ENCODE assay signal across 12 cellular contexts in the genomic region with DNA sequence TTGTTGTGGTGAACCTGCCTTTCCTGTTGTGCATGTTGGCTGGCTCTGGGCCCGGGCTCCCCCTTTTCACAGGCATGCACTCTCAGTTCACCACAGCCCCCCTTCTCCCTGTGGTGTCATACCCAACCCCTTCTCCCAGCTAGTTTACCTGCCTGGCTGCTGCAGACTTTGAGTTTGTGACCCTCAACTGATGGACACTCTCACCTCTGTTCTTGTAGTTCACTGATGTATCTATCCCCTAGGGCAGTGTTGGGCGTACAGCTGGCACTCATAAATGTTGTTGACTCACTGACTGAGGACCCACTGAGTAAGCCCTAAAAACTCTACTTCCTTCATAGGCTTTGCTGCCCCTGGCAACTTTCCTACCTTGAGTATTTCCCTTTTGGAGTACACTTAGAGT. TPM values are rescaled to one million over a fixed set of nuclear protein-coding genes. Genes with fewer than 3 reads are reported as not detected.
DNase-seq lines count a peak whose midpoint lies in the region; ATAC-seq and TF ChIP-seq lines count a peak whose summit lies in the region.
"Had no signal": no experiment of that assay in that cellular context is flagged by ENCODE, and none has a peak within 500 bp of the region (broad histone marks: within the 10 kb centered on the region; RNA-seq: fewer than 3 reads in every experiment).

No MANE protein-coding gene starts in this region.

- no peaks in the 10 kb centered on the region for H3K9me3 ChIP-seq in Panc1 (ENCODE audit: control insufficient read depth, insufficient read depth, low read depth, low read length)
- H3K9me3 ChIP-seq: BLaER1 had no signal

- no peaks in the 10 kb centered on the region for H3K9me3 Mint-ChIP-seq in activated T-cell treated with anti-CD3 and anti-CD28 coated beads, Interleukin-2, amount 50 U/mL, for 24 hours
- H3K9me3 Mint-ChIP-seq in stimulated activated naive CD8-positive, alpha-beta T cell treated with anti-CD3 and anti-CD28 coated beads, Interleukin-15, amount 100 ng/mL, for 72 hours, result peaks cover 9 to 16% of the 10 kb centered on the region in 2 donors

- no peak overlapping the region for H3K4me3 ChIP-seq in Panc1 (ENCODE audit: low read depth in 2 of 2, low read length in 2 of 2)
- H3K4me3 ChIP-seq: BLaER1 had no signal

- POLR2A ChIA-PET in Panc1 (lab: Charles Lee), result no interaction called here

- ATAC-seq in Panc1 (peak; percentile 91), GM19463 (IDR thresholded peaks at IDR 0.05; ENCODE audit: unreplicated experiment) (no peak)
- peak; percentile 76 for ATAC-seq in stimulated activated naive CD8-positive, alpha-beta T cell treated with anti-CD3 and anti-CD28 coated beads, Interleukin-15, amount 100 ng/mL, for 72 hours
- ATAC-seq: left cardiac atrium had no signal

- H3K36me3 Mint-ChIP-seq in activated T-cell treated with anti-CD3 and anti-CD28 coated beads, Interleukin-2, amount 50 U/mL, for 24 hours (ENCODE audit: low read depth), result no peaks in the 10 kb centered on the region

- in situ Hi-C loops in Panc1 (cut with HindIII; ENCODE audit: low pct_unique_long_range_greater_than_20kb, low sequenced_read_pairs), result no loop called here

- no TSS peak for BruUV-seq in Panc1 (replicated peaks; lab: Mats Ljungman, UMichigan)

- peaks cover 16% of the 10 kb centered on the region for H3K4me1 Mint-ChIP-seq in activated T-cell treated with anti-CD3 and anti-CD28 coated beads, Interleukin-2, amount 50 U/mL, for 24 hours (ENCODE audit: low read depth)
- H3K4me1 Mint-ChIP-seq in stimulated activated naive CD8-positive, alpha-beta T cell treated with anti-CD3 and anti-CD28 coated beads, Interleukin-15, amount 100 ng/mL, for 72 hours, result peaks cover 18% of the 10 kb centered on the region

- H3K27me3 ChIP-seq in Panc1 (ENCODE audit: control insufficient read depth, insufficient read depth, low read length), result no peaks in the 10 kb centered on the region
- H3K27me3 ChIP-seq: BLaER1 had no signal

- H3K27ac Mint-ChIP-seq in activated T-cell treated with anti-CD3 and anti-CD28 coated beads, Interleukin-2, amount 50 U/mL, for 24 hours, result peak overlapping the region; percentile 31
- H3K27ac Mint-ChIP-seq in stimulated activated naive CD8-positive, alpha-beta T cell treated with anti-CD3 and anti-CD28 coated beads, Interleukin-15, amount 100 ng/mL, for 72 hours, result peak overlapping the region in 1 of 2 donors; percentile 10

- H3K27ac ChIP-seq in Panc1 (ENCODE audit: low read length), result peak overlapping the region; percentile 30; the same call in 1 of the 2 replicates
- H3K27ac ChIP-seq: BLaER1 had no signal

- peaks cover 9% of the 10 kb centered on the region for H3K4me1 ChIP-seq in Panc1 (ENCODE audit: control insufficient read depth, insufficient read depth, low read length)
- H3K4me1 ChIP-seq: BLaER1 had no signal

- H3K4me3 Mint-ChIP-seq in activated T-cell treated with anti-CD3 and anti-CD28 coated beads, Interleukin-2, amount 50 U/mL, for 24 hours, result no peak overlapping the region
- H3K4me3 Mint-ChIP-seq in stimulated activated naive CD8-positive, alpha-beta T cell treated with anti-CD3 and anti-CD28 coated beads, Interleukin-15, amount 100 ng/mL, for 72 hours, result peak overlapping the region; percentile 8 to 13

- TF ChIP-seq CTCF in Panc1 (IDR thresholded peaks at IDR 0.05), result no peak

- CTCF ChIA-PET in Panc1 (lab: Charles Lee), result no interaction called here

- intact Hi-C loops in Panc1 (cut with micrococcal nuclease; ENCODE audit: unreplicated experiment), result no loop called here

- H3K36me3 ChIP-seq in Panc1 (ENCODE audit: control insufficient read depth, insufficient read depth, low read length), result no peaks in the 10 kb centered on the region
- H3K36me3 ChIP-seq: BLaER1 had no signal

- peaks cover 3% of the 10 kb centered on the region for H3K27me3 Mint-ChIP-seq in activated T-cell treated with anti-CD3 and anti-CD28 coated beads, Interleukin-2, amount 50 U/mL, for 24 hours
- no peaks in the 10 kb centered on the region for H3K27me3 Mint-ChIP-seq in stimulated activated naive CD8-positive, alpha-beta T cell treated with anti-CD3 and anti-CD28 coated beads, Interleukin-15, amount 100 ng/mL, for 72 hours

- DNase-seq in activated T-cell treated with anti-CD3 and anti-CD28 coated beads, Interleukin-2, amount 50 U/mL, for 24 hours, result no peak
- DNase-seq in activated T-cell treated with anti-CD3 and anti-CD28 coated beads, Interleukin-2, amount 50 U/mL, for 48 hours, result no peak
- DNase-seq in Panc1 (ENCODE audit: low read depth, low spot score) (peak; percentile 32), GOT3 (lab: John Stamatoyannopoulos, UW) (no peak), SHP77 treated with DMSO at 0.1 percent for 48 hours (lab: John Stamatoyannopoulos, UW) (no peak)
- peak; percentile 20 for DNase-seq in effector CD8-positive, alpha-beta T cell (lab: John Stamatoyannopoulos, UW)
- peak; percentile 5 to 17 for DNase-seq in stimulated activated naive CD8-positive, alpha-beta T cell treated with anti-CD3 and anti-CD28 coated beads, Interleukin-15, amount 100 ng/mL, for 72 hours
- DNase-seq: left cardiac atrium, NCI-H524 treated with DMSO at 0.1 percent for 48 hours had no signal

RNA-seq across cellular contexts. Expression of a gene that starts 54.9 kb away (rescaled TPM):
- total RNA-seq in Panc1 (2021; ENCODE audit: unreplicated experiment), result not detected
- polyA plus RNA-seq in Panc1 (2012; ENCODE audit: insufficient read length), result not detected
- total RNA-seq: left cardiac atrium had no signal
- polyA plus RNA-seq: adipose tissue had no signal

Comparison
In these comparisons a context has a peak if more than half of its experiments do, and no peak if none do; other contexts are left out.
1. DNase-seq: peak in Panc1 (single experiment), effector CD8-positive, alpha-beta T cell (single experiment) and stimulated activated naive CD8-positive, alpha-beta T cell treated with anti-CD3 and anti-CD28 coated beads, Interleukin-15, amount 100 ng/mL, for 72 hours (2 of 2); none in activated T-cell treated with anti-CD3 and anti-CD28 coated beads, Interleukin-2, amount 50 U/mL, for 24 hours (single experiment), activated T-cell treated with anti-CD3 and anti-CD28 coated beads, Interleukin-2, amount 50 U/mL, for 48 hours (0 of 2), GOT3 (single experiment) and SHP77 treated with DMSO at 0.1 percent for 48 hours (single experiment).